In the genomic region with DNA sequence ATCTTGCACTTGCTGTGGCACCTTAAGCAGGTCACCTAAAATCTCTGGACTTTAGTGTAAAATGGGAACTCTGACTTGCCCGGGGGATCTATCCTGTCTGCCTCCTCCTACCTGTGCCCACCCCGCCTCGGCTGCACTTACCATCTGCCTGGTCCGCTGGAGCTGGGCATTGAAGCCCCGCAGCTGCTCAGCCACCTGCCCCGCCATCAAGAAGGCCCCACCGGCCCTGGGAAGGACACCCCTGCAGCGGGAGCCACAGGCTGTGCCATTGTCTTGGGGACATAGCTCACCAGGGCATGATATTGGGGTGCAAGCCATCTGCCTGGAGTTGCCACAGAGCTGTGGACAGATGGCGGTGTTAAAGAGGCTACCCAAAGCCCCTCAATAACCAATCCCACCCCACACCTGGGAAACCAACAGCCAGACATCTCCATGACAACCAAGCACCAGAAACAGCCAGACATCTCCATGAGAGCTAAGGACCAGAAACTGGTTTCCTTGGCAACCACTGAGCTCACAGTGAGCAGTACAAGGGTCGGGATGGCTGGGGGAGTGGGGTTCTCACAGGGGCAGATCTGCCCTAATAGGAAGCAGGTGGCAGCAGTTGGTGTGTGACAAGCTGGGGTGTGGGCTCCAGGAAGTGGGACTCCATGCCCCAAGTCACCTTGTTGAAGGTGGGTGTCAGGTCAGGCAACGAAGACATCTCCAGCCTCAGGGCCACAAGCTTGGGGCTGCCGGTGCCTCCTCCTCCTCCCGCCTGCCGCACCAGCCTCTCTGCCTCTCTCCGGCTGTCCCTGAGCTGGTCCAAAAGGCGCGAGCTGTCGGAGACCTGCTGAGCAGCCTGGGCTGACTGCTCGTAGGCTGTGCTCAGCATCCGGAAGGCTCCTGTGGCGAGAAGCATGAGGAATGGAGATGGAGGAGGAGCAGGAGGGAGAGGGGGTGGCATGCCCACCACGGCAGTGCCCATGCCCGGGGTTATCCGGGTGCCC, we compare ENCODE assay signal across 13 cellular contexts. TPM values are rescaled to one million over a fixed set of nuclear protein-coding genes. Genes with fewer than 3 reads are reported as not detected.
DNase-seq lines count a peak whose midpoint lies in the region; TF ChIP-seq lines count a peak whose summit lies in the region.
"Had no signal": no experiment of that assay in that cellular context is flagged by ENCODE, and none has a peak within 500 bp of the region (broad histone marks: within the 10 kb centered on the region; RNA-seq: fewer than 3 reads in every experiment).

No MANE protein-coding gene starts in this region.

- TF ChIP-seq CTCF in colonic mucosa (IDR thresholded peaks at IDR 0.05) = no peak

- H3K4me1 ChIP-seq in colonic mucosa = no peaks in the 10 kb centered on the region

- intact Hi-C loops in colonic mucosa (cut with DNase I) = no loop called here

- no peaks in the 10 kb centered on the region for H3K9me3 Mint-ChIP-seq in T-helper 1 cell treated with Interleukin-12 subunit alpha and Interleukin-12 subunit beta and Interleukin-4 antibody, amounts not matched to agents 30 μg/mL and 1 μg/mL, for 36 hours
- H3K9me3 Mint-ChIP-seq: CD8-positive, alpha-beta memory T cell had no signal

- H3K36me3 ChIP-seq in SK-N-MC (ENCODE audit: insufficient read depth, low read length) (no peaks in the 10 kb centered on the region), colonic mucosa (peaks cover 6% of the 10 kb centered on the region)

- H3K4me3 ChIP-seq in SK-N-MC = no peak overlapping the region
- H3K4me3 ChIP-seq in colonic mucosa = no peak overlapping the region

- no peaks in the 10 kb centered on the region for H3K27me3 ChIP-seq in colonic mucosa

- DNase-seq in T-helper 1 cell = no peak
- no peak for DNase-seq in SK-N-MC (ENCODE audit: low read depth, low spot score)
- no peak for DNase-seq in epithelial cell of prostate (ENCODE audit: low read depth, low spot score)
- DNase-seq in globus pallidus (ENCODE audit: low spot score) = no peak
- no peak for DNase-seq in colonic mucosa
- DNase-seq: CD8-positive, alpha-beta memory T cell; NCI-H1694 treated with DMSO at 0.1 percent for 48 hours; NCI-H2171 treated with DMSO at 0.1 percent for 48 hours; NCI-H526 treated with DMSO at 0.1 percent for 48 hours; T-helper 2 cell had no signal

- H3K4me1 Mint-ChIP-seq in T-helper 1 cell treated with Interleukin-12 subunit alpha and Interleukin-12 subunit beta and Interleukin-4 antibody, amounts not matched to agents 30 μg/mL and 1 μg/mL, for 36 hours (ENCODE audit: low read depth) = peaks cover 7% of the 10 kb centered on the region

- no peak overlapping the region for H3K27ac ChIP-seq in SK-N-MC
- H3K27ac ChIP-seq in epithelial cell of prostate = peak overlapping the region; percentile 100
- H3K27ac ChIP-seq in temporal lobe (ENCODE audit: low read depth, low read length) = peak overlapping the region; percentile 30
- no peak overlapping the region for H3K27ac ChIP-seq in colonic mucosa

- H3K9me3 ChIP-seq in SK-N-MC (ENCODE audit: low read depth, low read length) (no peaks in the 10 kb centered on the region), colonic mucosa (no peaks in the 10 kb centered on the region)

- H3K9ac ChIP-seq in SK-N-MC (ENCODE audit: insufficient read length) (peak overlapping the region; percentile 15), colonic mucosa (ENCODE audit: low read depth in 2 of 2, low read length in 2 of 2) (no peak overlapping the region)

- H3K27ac Mint-ChIP-seq in T-helper 1 cell treated with Interleukin-12 subunit alpha and Interleukin-12 subunit beta and Interleukin-4 antibody, amounts not matched to agents 30 μg/mL and 1 μg/mL, for 36 hours = peak overlapping the region; percentile 68
- H3K27ac Mint-ChIP-seq: CD8-positive, alpha-beta memory T cell had no signal

- no peaks in the 10 kb centered on the region for H3K27me3 Mint-ChIP-seq in T-helper 1 cell treated with Interleukin-12 subunit alpha and Interleukin-12 subunit beta and Interleukin-4 antibody, amounts not matched to agents 30 μg/mL and 1 μg/mL, for 36 hours (ENCODE audit: low read depth)

- H3K4me3 Mint-ChIP-seq in T-helper 1 cell treated with Interleukin-12 subunit alpha and Interleukin-12 subunit beta and Interleukin-4 antibody, amounts not matched to agents 30 μg/mL and 1 μg/mL, for 36 hours = no peak overlapping the region
- H3K4me3 Mint-ChIP-seq: CD8-positive, alpha-beta memory T cell had no signal

- peaks cover 2% of the 10 kb centered on the region for H3K36me3 Mint-ChIP-seq in T-helper 1 cell treated with Interleukin-12 subunit alpha and Interleukin-12 subunit beta and Interleukin-4 antibody, amounts not matched to agents 30 μg/mL and 1 μg/mL, for 36 hours (ENCODE audit: low read depth)
- H3K36me3 Mint-ChIP-seq: CD8-positive, alpha-beta memory T cell had no signal

RNA-seq across cellular contexts. Expression of a gene that starts 29.1 kb away (rescaled TPM):
- 0.74 TPM for total RNA-seq in temporal lobe
- 100 to 1,000 TPM in 1 of 2 donors, 10 to 100 TPM in 1; 92.5 to 110 TPM for total RNA-seq in colonic mucosa

RNA-seq across cellular contexts. Expression of a gene that starts 39.6 kb away (rescaled TPM):
- 3.4 TPM for total RNA-seq in temporal lobe
- under 1 TPM in 1 of 2 donors, not detected in 1; 0.21 TPM for total RNA-seq in colonic mucosa
- total RNA-seq: CD8-positive, alpha-beta memory T cell; HT1080 had no signal

RNA-seq across cellular contexts. Expression of a gene that starts 52.1 kb away (rescaled TPM):
- 2.5 TPM for total RNA-seq in temporal lobe
- total RNA-seq in colonic mucosa = 10 to 100 TPM; 24.3 to 24.7 TPM
- total RNA-seq: HT1080 had no signal

Comparison
In these comparisons a context has a peak if more than half of its experiments do, and no peak if none do; other contexts are left out.
1. H3K27ac ChIP-seq: peak in epithelial cell of prostate (single experiment) and temporal lobe (single experiment); none in SK-N-MC (single experiment) and colonic mucosa (single experiment).
2. RNA of a gene that starts 29.1 kb away (total RNA-seq): 92.5 to 110 TPM in colonic mucosa; 0.74 TPM in temporal lobe (single experiment); every median in the first group is over 10 times any median in the second.